8 cellular contexts compared by ENCODE assay signal in genomic region chr11:70399681-70400112, GRCh38. TPM values are rescaled to one million over a fixed set of nuclear protein-coding genes. Genes with fewer than 3 reads are reported as not detected.
A peak's percentile ranks its signal among the peaks of the same experiment; 100 is the strongest.
DNase-seq lines count a peak whose midpoint lies in the region; ATAC-seq lines count a peak whose summit lies in the region.

No MANE protein-coding gene starts in this region.

- H3K9me3 ChIP-seq in NT2/D1 (ENCODE audit: insufficient read depth, low read length), result no peaks in the 10 kb centered on the region

- no peak overlapping the region for H3K27ac Mint-ChIP-seq in stimulated activated memory B cell treated with anti-CD40 and anti-IgM and Interleukin-4, amounts not matched to agents 10 μg/mL and 1 μg/mL and 100 μg/mL, for 72 hours

- peaks cover 2% of the 10 kb centered on the region for H3K9me3 Mint-ChIP-seq in stimulated activated memory B cell treated with anti-CD40 and anti-IgM and Interleukin-4, amounts not matched to agents 10 μg/mL and 1 μg/mL and 100 μg/mL, for 72 hours

- peak overlapping the region; percentile 50 for H3K4me3 Mint-ChIP-seq in stimulated activated memory B cell treated with anti-CD40 and anti-IgM and Interleukin-4, amounts not matched to agents 10 μg/mL and 1 μg/mL and 100 μg/mL, for 72 hours

- no peaks in the 10 kb centered on the region for H3K36me3 Mint-ChIP-seq in stimulated activated memory B cell treated with anti-CD40 and anti-IgM and Interleukin-4, amounts not matched to agents 10 μg/mL and 1 μg/mL and 100 μg/mL, for 72 hours

- peaks cover 39% of the 10 kb centered on the region for H3K4me1 Mint-ChIP-seq in stimulated activated memory B cell treated with anti-CD40 and anti-IgM and Interleukin-4, amounts not matched to agents 10 μg/mL and 1 μg/mL and 100 μg/mL, for 72 hours

- H3K4me1 ChIP-seq in NT2/D1 (ENCODE audit: insufficient read depth, insufficient read length), result peaks cover 8% of the 10 kb centered on the region

- H3K27me3 Mint-ChIP-seq in stimulated activated memory B cell treated with anti-CD40 and anti-IgM and Interleukin-4, amounts not matched to agents 10 μg/mL and 1 μg/mL and 100 μg/mL, for 72 hours, result peaks cover 67% of the 10 kb centered on the region

- H3K4me3 ChIP-seq in NT2/D1 (ENCODE audit: insufficient read length, low read depth), result peak overlapping the region; percentile 63

- peaks cover 26% of the 10 kb centered on the region for H3K36me3 ChIP-seq in NT2/D1 (ENCODE audit: insufficient read depth, insufficient read length, low read length)

- H3K27me3 ChIP-seq in NT2/D1 (ENCODE audit: insufficient read depth, insufficient read length), result no peaks in the 10 kb centered on the region

- no peak for ATAC-seq in stimulated activated memory B cell treated with anti-CD40 and anti-IgM and Interleukin-4, amounts not matched to agents 10 μg/mL and 1 μg/mL and 100 μg/mL, for 72 hours
- ATAC-seq in GM19324 (IDR thresholded peaks at IDR 0.05; ENCODE audit: low FRiP score, unreplicated experiment), result no peak
- ATAC-seq in HG02852 (IDR thresholded peaks at IDR 0.05; ENCODE audit: unreplicated experiment), result no peak

- peak overlapping the region; percentile 92 for H3K9ac ChIP-seq in NT2/D1 (ENCODE audit: insufficient read length, low read depth)

- peak; percentile 10 for DNase-seq in COLO668 (lab: John Stamatoyannopoulos, UW; ENCODE audit: unreplicated experiment)
- no peak for DNase-seq in NT2/D1 (ENCODE audit: low read depth, low spot score)
- peak; percentile 96 for DNase-seq in dermis blood vessel endothelial cell
- DNase-seq in left kidney (ENCODE audit: low read depth, low spot score), result peak; percentile 33
- no peak for DNase-seq in stimulated activated CD4-positive, alpha-beta T cell treated with anti-CD3 and anti-CD28 coated beads, Interleukin-2, amount 100 ng/mL, for 48 hours

RNA-seq across cellular contexts. Expression of gene CTTN, which starts 1.4 kb away (rescaled TPM):
- total RNA-seq in dermis blood vessel endothelial cell, result 369 and 441 TPM in 2 replicates

Comparison
In these comparisons a context has a peak if more than half of its experiments do, and no peak if none do; other contexts are left out.
1. DNase-seq: peak in COLO668 (single experiment), dermis blood vessel endothelial cell (single experiment) and left kidney (single experiment); none in NT2/D1 (single experiment) and stimulated activated CD4-positive, alpha-beta T cell treated with anti-CD3 and anti-CD28 coated beads, Interleukin-2, amount 100 ng/mL, for 48 hours (0 of 2).